27 cellular contexts compared by ENCODE assay signal in genomic region chr16:64182985-64183384, GRCh38.
"Had no signal": no experiment of that assay in that cellular context is flagged by ENCODE, and none has a peak within 500 bp of the region (broad histone marks: within the 10 kb centered on the region; RNA-seq: fewer than 3 reads in every experiment).

No MANE protein-coding gene starts in this region.

- H3K36me3 Mint-ChIP-seq: activated naive CD8-positive, alpha-beta T cell treated with anti-CD3 and anti-CD28 coated beads for 36 hours; naive B cell had no signal

- H3K4me1 ChIP-seq: lower lobe of right lung, stomach, suprapubic skin, transverse colon had no signal

- H3K4me3 ChIP-seq: coronary artery, lower lobe of right lung, stomach, suprapubic skin, transverse colon had no signal

- H3K27me3 Mint-ChIP-seq: activated naive CD8-positive, alpha-beta T cell treated with anti-CD3 and anti-CD28 coated beads for 36 hours; naive B cell had no signal

- H3K27me3 ChIP-seq: stomach, suprapubic skin, transverse colon had no signal

- ATAC-seq: lower lobe of right lung had no signal

- FAIRE-seq: bronchial epithelial cell, frontal cortex, islet of Langerhans, urothelium cell line had no signal

- H3K27ac ChIP-seq: coronary artery, epithelial cell of prostate, lower lobe of right lung, stomach, suprapubic skin, transverse colon had no signal

- H3K36me3 ChIP-seq: lower lobe of right lung, stomach, suprapubic skin, transverse colon had no signal

- DNase-seq: activated CD4-positive, alpha-beta T cell treated with anti-CD3 and anti-CD28 coated beads for 4 hours; activated CD4-positive, alpha-beta T cell treated with anti-CD3 and anti-CD28 coated beads, Interleukin-2, amount 50 U/mL, for 48 hours; activated CD4-positive, CD25-positive, alpha-beta regulatory T cell; activated naive CD4-positive, alpha-beta T cell treated with Interleukin-2 at 50 U/mL for 16 hours; activated naive CD8-positive, alpha-beta T cell treated with anti-CD3 and anti-CD28 coated beads for 36 hours; activated T-cell treated with anti-CD3 and anti-CD28 coated beads, Interleukin-2, amount 50 U/mL, for 48 hours; amniotic stem cell; endodermal cell; glutamatergic neuron; lower lobe of right lung; mesendoderm; naive B cell; occipital lobe; stimulated activated CD4-positive, alpha-beta T cell treated with anti-CD3 and anti-CD28 coated beads, Interleukin-12 subunit alpha, Interleukin-12 subunit beta, amount 100 ng/mL, for 4 hours; stimulated activated CD4-positive, alpha-beta T cell treated with anti-CD3 and anti-CD28 coated beads, Interleukin-4, amount 100 ng/mL, for 4 hours; stomach; T1000; transverse colon had no signal

- H3K4me3 Mint-ChIP-seq: activated naive CD8-positive, alpha-beta T cell treated with anti-CD3 and anti-CD28 coated beads for 36 hours; endodermal cell; naive B cell; neural crest cell; T-helper 1 cell treated with Interleukin-12 subunit alpha and Interleukin-12 subunit beta and Interleukin-4 antibody, amounts not matched to agents 30 μg/mL and 1 μg/mL, for 36 hours had no signal

- H3K27ac Mint-ChIP-seq: activated naive CD8-positive, alpha-beta T cell treated with anti-CD3 and anti-CD28 coated beads for 36 hours; endodermal cell; T-helper 1 cell treated with Interleukin-12 subunit alpha and Interleukin-12 subunit beta and Interleukin-4 antibody, amounts not matched to agents 30 μg/mL and 1 μg/mL, for 36 hours had no signal

- H3K4me1 Mint-ChIP-seq: activated naive CD8-positive, alpha-beta T cell treated with anti-CD3 and anti-CD28 coated beads for 36 hours; endodermal cell; naive B cell; neural crest cell had no signal
